Comparison of ENCODE assay signal across 8 cellular contexts in genomic region chr12:51270847-51271518, GRCh38. TPM values are rescaled to one million over a fixed set of nuclear protein-coding genes. Genes with fewer than 3 reads are reported as not detected.
DNase-seq lines count a peak whose midpoint lies in the region; ATAC-seq, FAIRE-seq and TF ChIP-seq lines count a peak whose summit lies in the region.

No MANE protein-coding gene starts in this region.

- H3K27ac ChIP-seq in OCI-LY7 (ENCODE audit: low read depth, low read length, poor library complexity, severe bottlenecking): no peak overlapping the region
- H3K27ac ChIP-seq in effector memory CD4-positive, alpha-beta T cell (ENCODE audit: insufficient read depth, low read length, poor library complexity, severe bottlenecking): no peak overlapping the region
- H3K27ac ChIP-seq in muscle layer of colon (ENCODE audit: low read depth, low read length): no peak overlapping the region

- H3K36me3 ChIP-seq in OCI-LY7 (ENCODE audit: insufficient read depth, low read length) (no peaks in the 10 kb centered on the region), muscle layer of colon (ENCODE audit: insufficient read depth, low read length) (no peaks in the 10 kb centered on the region)
- no peaks in the 10 kb centered on the region for H3K36me3 ChIP-seq in effector memory CD4-positive, alpha-beta T cell (ENCODE audit: control insufficient read depth, insufficient read depth, low read length)

- TF ChIP-seq POLR2A in GM12891 (IDR thresholded peaks at IDR 0.05; ENCODE audit: low read depth, low read length): no peak

- BruUV-seq in OCI-LY7 (replicated peaks; lab: Mats Ljungman, UMichigan): no TSS peak

- H3K9me2 ChIP-seq in OCI-LY7 (ENCODE audit: insufficient read depth, low read length): no peaks in the 10 kb centered on the region

- peak overlapping the region; percentile 89 for H3K4me2 ChIP-seq in OCI-LY7 (ENCODE audit: low read length)

- no peaks in the 10 kb centered on the region for H4K20me1 ChIP-seq in OCI-LY7 (ENCODE audit: insufficient read depth, low read length)

- peak overlapping the region; percentile 70 for H3K4me3 ChIP-seq in OCI-LY7 (ENCODE audit: low read depth, low read length, poor library complexity, severe bottlenecking)
- H3K4me3 ChIP-seq in effector memory CD4-positive, alpha-beta T cell (ENCODE audit: insufficient read depth, low read depth, low read length, poor library complexity, severe bottlenecking): peak overlapping the region; percentile 91
- H3K4me3 ChIP-seq in muscle layer of colon (ENCODE audit: low read depth in 1 of 2, low read length in 2 of 2): peak overlapping the region; percentile 65 to 66

- H3K27me3 ChIP-seq in effector memory CD4-positive, alpha-beta T cell (replicated peaks; ENCODE audit: control insufficient read depth, insufficient read depth, low read length, poor library complexity, severe bottlenecking): no peaks in the 10 kb centered on the region
- H3K27me3 ChIP-seq in muscle layer of colon (ENCODE audit: control insufficient read depth in 1 of 2, insufficient read depth in 2 of 2, low read length in 2 of 2): no peaks in the 10 kb centered on the region

- CTCF ChIA-PET in OCI-LY7 (lab: Charles Lee; ENCODE audit: unreplicated experiment): interaction anchor here (0.6 to 1.2 kb wide), 2 partner anchors 52 to 70 kb away, joined by 3 to 4 read pairs; no protein-coding TSS in a partner anchor

- H3K4me1 ChIP-seq in OCI-LY7 (ENCODE audit: insufficient read depth, low read length, poor library complexity, severe bottlenecking) (peaks cover 8% of the 10 kb centered on the region), muscle layer of colon (ENCODE audit: insufficient read depth, low read length) (no peaks in the 10 kb centered on the region)
- peaks cover 9% of the 10 kb centered on the region for H3K4me1 ChIP-seq in effector memory CD4-positive, alpha-beta T cell (ENCODE audit: control insufficient read depth, insufficient read depth, low read length, poor library complexity, severe bottlenecking)

- peak; percentile 20 for FAIRE-seq in GM12891 (lab: Jason Lieb, UNC)

- no peaks in the 10 kb centered on the region for H3K9me3 ChIP-seq in OCI-LY7 (ENCODE audit: low read length)
- no peaks in the 10 kb centered on the region for H3K9me3 ChIP-seq in effector memory CD4-positive, alpha-beta T cell (ENCODE audit: control insufficient read depth, low read length)
- no peaks in the 10 kb centered on the region for H3K9me3 ChIP-seq in muscle layer of colon (ENCODE audit: low read length)

- POLR2A ChIA-PET in OCI-LY7 (lab: Charles Lee): interaction anchor here (0.7 to 1.0 kb wide), 5 partner anchors 10 to 70 kb away, joined by 3 to 4 read pairs (median 3); no protein-coding TSS in a partner anchor

- DNase-seq in GM12891 (ENCODE audit: insufficient read length, low spot score) (no peak), OCI-LY7 (ENCODE audit: low spot score) (no peak), NCI-H1105 (lab: John Stamatoyannopoulos, UW) (no peak), NCI-H2029 treated with DMSO at 0.1 percent for 48 hours (lab: John Stamatoyannopoulos, UW) (no peak)
- no peak for DNase-seq in effector memory CD4-positive, alpha-beta T cell
- DNase-seq in effector CD8-positive, alpha-beta T cell (lab: John Stamatoyannopoulos, UW): no peak

- intact Hi-C loops in OCI-LY7 (cut with micrococcal nuclease; ENCODE audit: unreplicated experiment): loop anchor here (2.0 kb wide), 1 partner anchor 52 kb away; no protein-coding TSS in a partner anchor

- no peak for TF ChIP-seq CTCF in OCI-LY7 (conservative IDR thresholded peaks at IDR 0.05; ENCODE audit: low read length)

- peak overlapping the region; percentile 57; the same call in 1 of the 2 replicates for H2AFZ ChIP-seq in OCI-LY7 (ENCODE audit: low read length)

- ATAC-seq in HG03432 (IDR thresholded peaks at IDR 0.05; ENCODE audit: unreplicated experiment): no peak

- no peak overlapping the region for H3K9ac ChIP-seq in muscle layer of colon (ENCODE audit: low read length)

- H3K79me2 ChIP-seq in OCI-LY7 (ENCODE audit: insufficient read depth, low read depth, low read length): no peaks in the 10 kb centered on the region

TF ChIP-seq in GM12891, 5 proteins besides CTCF, POLR2A, EP300 and RAD21:
- TF ChIP-seq SPI1 (IDR thresholded peaks at IDR 0.05; ENCODE audit: low read depth, low read length): no peak
- no peak for TF ChIP-seq TAF1 (IDR thresholded peaks at IDR 0.05; ENCODE audit: low read depth, low read length)
- TF ChIP-seq POU2F2 (IDR thresholded peaks at IDR 0.05; ENCODE audit: low read depth, low read length): no peak
- TF ChIP-seq POLR2AphosphoS5 (IDR thresholded peaks at IDR 0.05; ENCODE audit: low read depth, low read length): no peak
- TF ChIP-seq PAX5 (IDR thresholded peaks at IDR 0.05; ENCODE audit: insufficient read depth, low read length, severe bottlenecking): no peak

RNA-seq across cellular contexts. Expression of gene SMAGP, which starts 0.8 kb away (rescaled TPM):
- 2.7 TPM for polyA plus RNA-seq in GM12891 (2012; ENCODE audit: low read depth, missing spikeins)
- not detected in 2 replicates for total RNA-seq in OCI-LY7 (2014; rRNA removed; shearing (Covaris generic))
- total RNA-seq in OCI-LY7 (2022): 1.9 and 2.6 TPM in 2 replicates

RNA-seq across cellular contexts. Expression of gene DAZAP2, which starts 32.4 kb away (rescaled TPM):
- 109 TPM for polyA plus RNA-seq in GM12891 (2012; ENCODE audit: low read depth, missing spikeins)
- total RNA-seq in OCI-LY7 (2014; rRNA removed; shearing (Covaris generic)): 101 and 137 TPM in 2 replicates
- total RNA-seq in OCI-LY7 (2022): 131 and 153 TPM in 2 replicates

RNA-seq across cellular contexts. Expression of gene BIN2, which starts 53.0 kb away (rescaled TPM):
- polyA plus RNA-seq in GM12891 (2012; ENCODE audit: low read depth, missing spikeins): 18.6 TPM
- total RNA-seq in OCI-LY7 (2014; rRNA removed; shearing (Covaris generic)): 0.31 and 0.88 TPM in 2 replicates
- 9.7 and 14.7 TPM in 2 replicates for total RNA-seq in OCI-LY7 (2022)

RNA-seq across cellular contexts. Expression of gene POU6F1, which starts 53.1 kb away (rescaled TPM):
- polyA plus RNA-seq in GM12891 (2012; ENCODE audit: low read depth, missing spikeins): 2.9 TPM
- total RNA-seq in OCI-LY7 (2014; rRNA removed; shearing (Covaris generic)): 1.2 and 2.6 TPM in 2 replicates
- 5.0 and 5.5 TPM in 2 replicates for total RNA-seq in OCI-LY7 (2022)
